In the genomic region with DNA sequence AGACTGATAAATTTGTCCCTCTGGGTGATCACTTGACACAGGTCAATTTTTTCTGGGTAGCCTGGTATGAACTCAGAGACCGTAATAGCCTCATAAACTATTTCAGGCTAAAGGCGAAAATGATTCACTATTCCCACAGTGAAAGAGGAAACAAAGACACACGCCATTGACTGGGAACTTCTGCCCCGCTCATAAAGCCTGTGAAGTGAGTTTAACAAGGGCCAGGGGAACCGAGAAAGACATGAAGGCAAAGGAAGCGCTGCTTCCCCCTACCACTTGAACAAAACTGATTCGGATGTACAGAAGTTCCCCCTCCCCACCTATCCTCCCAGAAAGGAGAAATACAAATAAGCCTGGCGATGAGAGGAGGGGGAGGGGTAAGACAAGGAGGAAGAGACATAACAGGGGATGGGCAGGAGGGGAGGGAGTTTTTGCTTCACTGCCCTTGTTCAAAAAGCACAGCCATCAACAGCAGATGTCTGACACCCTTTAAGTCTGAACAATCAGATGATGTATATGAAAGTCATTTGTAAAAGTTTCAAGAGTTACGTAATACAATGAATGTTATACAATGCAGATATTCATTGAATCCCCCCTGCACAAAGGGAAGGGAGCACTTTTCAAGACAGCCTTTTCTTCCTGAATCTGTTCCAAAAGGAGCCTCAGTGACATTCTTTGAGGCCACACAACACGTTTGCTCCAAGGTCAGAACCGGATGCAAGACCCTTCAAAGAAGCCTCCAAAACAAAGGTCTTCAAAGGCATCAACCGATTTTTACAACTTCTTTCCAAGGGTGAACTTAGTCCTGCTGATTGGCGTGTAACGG, we compare ENCODE assay signal across 9 cellular contexts. TPM values are rescaled to one million over a fixed set of nuclear protein-coding genes. Genes with fewer than 3 reads are reported as not detected.
DNase-seq lines count a peak whose midpoint lies in the region; ATAC-seq and TF ChIP-seq lines count a peak whose summit lies in the region.
"Had no signal": no experiment of that assay in that cellular context is flagged by ENCODE, and none has a peak within 500 bp of the region (broad histone marks: within the 10 kb centered on the region; RNA-seq: fewer than 3 reads in every experiment).

No MANE protein-coding gene starts in this region.

- CTCF ChIA-PET in Caco-2 (lab: Charles Lee) = no interaction called here

- BruUV-seq in Caco-2 (replicated peaks; lab: Mats Ljungman, UMichigan) = no TSS peak

- H3K9me3 Mint-ChIP-seq in Caco-2 (ENCODE audit: unreplicated experiment) = no peaks in the 10 kb centered on the region

- no peaks in the 10 kb centered on the region for H3K36me3 Mint-ChIP-seq in Caco-2 (ENCODE audit: insufficient read depth, unreplicated experiment)

- POLR2A ChIA-PET in Caco-2 (lab: Charles Lee) = no interaction called here

- H3K9ac ChIP-seq in rectal smooth muscle tissue (ENCODE audit: low read length) = peak overlapping the region; percentile 21

- ATAC-seq in GM19324 (IDR thresholded peaks at IDR 0.05; ENCODE audit: low FRiP score, unreplicated experiment) (peak; percentile 64), HG03175 (IDR thresholded peaks at IDR 0.05; ENCODE audit: unreplicated experiment) (peak; percentile 70), left cardiac atrium (peak; percentile 49 to 82)

- H3K27me3 Mint-ChIP-seq in Caco-2 (ENCODE audit: insufficient read depth, unreplicated experiment) = peaks cover 11% of the 10 kb centered on the region

- H3K4me3 Mint-ChIP-seq in Caco-2 (ENCODE audit: unreplicated experiment) = peak overlapping the region; percentile 53

- no peaks in the 10 kb centered on the region for H3K27me3 ChIP-seq in Caco-2 (replicated peaks; ENCODE audit: control insufficient read depth, insufficient read depth, low read length)
- no peaks in the 10 kb centered on the region for H3K27me3 ChIP-seq in rectal smooth muscle tissue (ENCODE audit: control insufficient read depth, insufficient read depth, low read length)

- peak overlapping the region; percentile 28 for H3K4me3 ChIP-seq in Caco-2 (ENCODE audit: low read depth, low read length)
- peak overlapping the region; percentile 58 for H3K4me3 ChIP-seq in rectal smooth muscle tissue (ENCODE audit: low read length)

- intact Hi-C loops in Caco-2 (cut with micrococcal nuclease; ENCODE audit: unreplicated experiment) = no loop called here
- intact Hi-C loops in left cardiac atrium (cut with DNase I) = no loop called here

- no peak overlapping the region for H3K27ac ChIP-seq in rectal smooth muscle tissue (ENCODE audit: low read depth, low read length)
- H3K27ac ChIP-seq: VCaP had no signal

- H3K4me1 Mint-ChIP-seq in Caco-2 (ENCODE audit: low read depth, unreplicated experiment) = no peaks in the 10 kb centered on the region

- H3K36me3 ChIP-seq in Caco-2 (ENCODE audit: control insufficient read depth, insufficient read depth, low read length) (no peaks in the 10 kb centered on the region), rectal smooth muscle tissue (ENCODE audit: control insufficient read depth, insufficient read depth, low read length) (no peaks in the 10 kb centered on the region)

- no peak for TF ChIP-seq CTCF in Caco-2 (IDR thresholded peaks at IDR 0.05; ENCODE audit: insufficient read depth in 1 of 2, low read depth in 1 of 2, low read length in 1 of 2, severe bottlenecking in 1 of 2, unreplicated experiment in 1 of 2)

- H3K4me1 ChIP-seq in Caco-2 (0 out of 2 replicates have a peak, but pooled peaks cover 9% of the 10 kb centered on the region), rectal smooth muscle tissue (ENCODE audit: control insufficient read depth, insufficient read depth, low read length) (no peaks in the 10 kb centered on the region)

- DNase-seq in Caco-2 = no peak
- peak; percentile 37 for DNase-seq in T1000 (lab: John Stamatoyannopoulos, UW)
- DNase-seq in left cardiac atrium = no peak
- no peak for DNase-seq in NCI-H510A treated with DMSO at 0.1 percent for 48 hours (lab: John Stamatoyannopoulos, UW)
- DNase-seq in DMS79 (lab: John Stamatoyannopoulos, UW) = no peak

- H3K9me3 ChIP-seq in Caco-2 = no peaks in the 10 kb centered on the region

- H3K27ac Mint-ChIP-seq in Caco-2 (ENCODE audit: unreplicated experiment) = no peak overlapping the region

RNA-seq across cellular contexts. Expression of a gene that starts 0.7 kb away (rescaled TPM):
- total RNA-seq in Caco-2 (2022) (0.18 and 0.21 TPM in 2 replicates), left cardiac atrium (1 to 10 TPM; 5.6 to 8.9 TPM)
